Comparison of ENCODE assay signal across 1 cellular context in genomic region chr13:46137627-46138026, GRCh38.
TF ChIP-seq lines count a peak whose summit lies in the region.

No MANE protein-coding gene starts in this region.

TF ChIP-seq in GM23338, 12 proteins besides CTCF, POLR2A, EP300 and RAD21 (continued from another document):
- no peak for TF ChIP-seq EZH2phosphoT487 (IDR thresholded peaks at IDR 0.05; ENCODE audit: unreplicated experiment)
- no peak for TF ChIP-seq STAT1 (IDR thresholded peaks at IDR 0.05; ENCODE audit: unreplicated experiment)
- TF ChIP-seq, protein P1, sequence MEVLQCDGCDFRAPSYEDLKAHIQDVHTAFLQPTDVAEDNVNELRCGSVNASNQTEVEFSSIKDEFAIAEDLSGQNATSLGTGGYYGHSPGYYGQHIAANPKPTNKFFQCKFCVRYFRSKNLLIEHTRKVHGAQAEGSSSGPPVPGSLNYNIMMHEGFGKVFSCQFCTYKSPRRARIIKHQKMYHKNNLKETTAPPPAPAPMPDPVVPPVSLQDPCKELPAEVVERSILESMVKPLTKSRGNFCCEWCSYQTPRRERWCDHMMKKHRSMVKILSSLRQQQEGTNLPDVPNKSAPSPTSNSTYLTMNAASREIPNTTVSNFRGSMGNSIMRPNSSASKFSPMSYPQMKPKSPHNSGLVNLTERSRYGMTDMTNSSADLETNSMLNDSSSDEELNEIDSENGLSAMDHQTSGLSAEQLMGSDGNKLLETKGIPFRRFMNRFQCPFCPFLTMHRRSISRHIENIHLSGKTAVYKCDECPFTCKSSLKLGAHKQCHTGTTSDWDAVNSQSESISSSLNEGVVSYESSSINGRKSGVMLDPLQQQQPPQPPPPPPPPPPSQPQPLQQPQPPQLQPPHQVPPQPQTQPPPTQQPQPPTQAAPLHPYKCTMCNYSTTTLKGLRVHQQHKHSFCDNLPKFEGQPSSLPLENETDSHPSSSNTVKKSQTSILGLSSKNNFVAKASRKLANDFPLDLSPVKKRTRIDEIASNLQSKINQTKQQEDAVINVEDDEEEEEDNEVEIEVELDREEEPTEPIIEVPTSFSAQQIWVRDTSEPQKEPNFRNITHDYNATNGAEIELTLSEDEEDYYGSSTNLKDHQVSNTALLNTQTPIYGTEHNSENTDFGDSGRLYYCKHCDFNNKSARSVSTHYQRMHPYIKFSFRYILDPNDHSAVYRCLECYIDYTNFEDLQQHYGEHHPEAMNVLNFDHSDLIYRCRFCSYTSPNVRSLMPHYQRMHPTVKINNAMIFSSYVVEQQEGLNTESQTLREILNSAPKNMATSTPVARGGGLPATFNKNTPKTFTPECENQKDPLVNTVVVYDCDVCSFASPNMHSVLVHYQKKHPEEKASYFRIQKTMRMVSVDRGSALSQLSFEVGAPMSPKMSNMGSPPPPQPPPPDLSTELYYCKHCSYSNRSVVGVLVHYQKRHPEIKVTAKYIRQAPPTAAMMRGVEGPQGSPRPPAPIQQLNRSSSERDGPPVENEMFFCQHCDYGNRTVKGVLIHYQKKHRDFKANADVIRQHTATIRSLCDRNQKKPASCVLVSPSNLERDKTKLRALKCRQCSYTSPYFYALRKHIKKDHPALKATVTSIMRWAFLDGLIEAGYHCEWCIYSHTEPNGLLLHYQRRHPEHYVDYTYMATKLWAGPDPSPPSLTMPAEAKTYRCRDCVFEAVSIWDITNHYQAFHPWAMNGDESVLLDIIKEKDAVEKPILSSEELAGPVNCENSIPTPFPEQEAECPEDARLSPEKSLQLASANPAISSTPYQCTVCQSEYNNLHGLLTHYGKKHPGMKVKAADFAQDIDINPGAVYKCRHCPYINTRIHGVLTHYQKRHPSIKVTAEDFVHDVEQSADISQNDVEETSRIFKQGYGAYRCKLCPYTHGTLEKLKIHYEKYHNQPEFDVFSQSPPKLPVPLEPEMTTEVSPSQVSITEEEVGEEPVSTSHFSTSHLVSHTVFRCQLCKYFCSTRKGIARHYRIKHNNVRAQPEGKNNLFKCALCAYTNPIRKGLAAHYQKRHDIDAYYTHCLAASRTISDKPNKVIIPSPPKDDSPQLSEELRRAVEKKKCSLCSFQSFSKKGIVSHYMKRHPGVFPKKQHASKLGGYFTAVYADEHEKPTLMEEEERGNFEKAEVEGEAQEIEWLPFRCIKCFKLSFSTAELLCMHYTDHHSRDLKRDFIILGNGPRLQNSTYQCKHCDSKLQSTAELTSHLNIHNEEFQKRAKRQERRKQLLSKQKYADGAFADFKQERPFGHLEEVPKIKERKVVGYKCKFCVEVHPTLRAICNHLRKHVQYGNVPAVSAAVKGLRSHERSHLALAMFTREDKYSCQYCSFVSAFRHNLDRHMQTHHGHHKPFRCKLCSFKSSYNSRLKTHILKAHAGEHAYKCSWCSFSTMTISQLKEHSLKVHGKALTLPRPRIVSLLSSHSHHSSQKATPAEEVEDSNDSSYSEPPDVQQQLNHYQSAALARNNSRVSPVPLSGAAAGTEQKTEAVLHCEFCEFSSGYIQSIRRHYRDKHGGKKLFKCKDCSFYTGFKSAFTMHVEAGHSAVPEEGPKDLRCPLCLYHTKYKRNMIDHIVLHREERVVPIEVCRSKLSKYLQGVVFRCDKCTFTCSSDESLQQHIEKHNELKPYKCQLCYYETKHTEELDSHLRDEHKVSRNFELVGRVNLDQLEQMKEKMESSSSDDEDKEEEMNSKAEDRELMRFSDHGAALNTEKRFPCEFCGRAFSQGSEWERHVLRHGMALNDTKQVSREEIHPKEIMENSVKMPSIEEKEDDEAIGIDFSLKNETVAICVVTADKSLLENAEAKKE (CRISPR knock-in tag; IDR thresholded peaks at IDR 0.05), result no peak
- no peak for TF ChIP-seq CREB1 (CRISPR knock-in tag; IDR thresholded peaks at IDR 0.05; ENCODE audit: low read depth)
- TF ChIP-seq EZH2 (IDR thresholded peaks at IDR 0.05; ENCODE audit: low read depth, unreplicated experiment), result no peak
- TF ChIP-seq ETS1 (IDR thresholded peaks at IDR 0.05), result no peak
- TF ChIP-seq ZNF331 (CRISPR knock-in tag; IDR thresholded peaks at IDR 0.05; ENCODE audit: low read depth), result no peak
- no peak for TF ChIP-seq REST (IDR thresholded peaks at IDR 0.05; ENCODE audit: unreplicated experiment)
- TF ChIP-seq POLR2AphosphoS5 (IDR thresholded peaks at IDR 0.05; ENCODE audit: low read depth), result no peak
